1 cellular context compared by ENCODE assay signal in genomic region chr12:65566776-65567175, GRCh38.
TF ChIP-seq lines count a peak whose summit lies in the region.

No MANE protein-coding gene starts in this region.

TF ChIP-seq in SK-N-SH, 30 proteins besides CTCF, POLR2A, EP300 and RAD21 (continued from another document):
- TF ChIP-seq ZBTB33 (IDR thresholded peaks at IDR 0.05; ENCODE audit: borderline replicate concordance, low read depth) (no peak), GATA2 (CRISPR knock-in tag; IDR thresholded peaks at IDR 0.05) (no peak), YY1 (IDR thresholded peaks at IDR 0.05; ENCODE audit: low read depth) (no peak), NRF1 (IDR thresholded peaks at IDR 0.05; ENCODE audit: low read depth, low read length) (no peak), FOXJ3 (CRISPR knock-in tag; IDR thresholded peaks at IDR 0.05) (no peak), NFIC (IDR thresholded peaks at IDR 0.05; ENCODE audit: borderline replicate concordance) (no peak), EZH2phosphoT487 (IDR thresholded peaks at IDR 0.05; ENCODE audit: borderline replicate concordance, low read depth) (no peak), REST (IDR thresholded peaks at IDR 0.05; ENCODE audit: low read depth, low read length) (no peak), RXRA (IDR thresholded peaks at IDR 0.05; ENCODE audit: borderline replicate concordance, low read depth) (no peak; the same call in 1 of the 2 replicates), JUND (IDR thresholded peaks at IDR 0.05) (peak; percentile 34; the same call in 1 of the 2 replicates), RCOR1 (IDR thresholded peaks at IDR 0.05; ENCODE audit: low read length) (no peak), FOSL2 (IDR thresholded peaks at IDR 0.05; ENCODE audit: borderline replicate concordance, low read depth) (no peak), TEAD4 (IDR thresholded peaks at IDR 0.05; ENCODE audit: borderline replicate concordance, insufficient read depth) (no peak), TCF12 (IDR thresholded peaks at IDR 0.05) (0 out of 2 replicates have a peak, but pooled peaks have one; percentile 20)
- TF ChIP-seq, protein P1, sequence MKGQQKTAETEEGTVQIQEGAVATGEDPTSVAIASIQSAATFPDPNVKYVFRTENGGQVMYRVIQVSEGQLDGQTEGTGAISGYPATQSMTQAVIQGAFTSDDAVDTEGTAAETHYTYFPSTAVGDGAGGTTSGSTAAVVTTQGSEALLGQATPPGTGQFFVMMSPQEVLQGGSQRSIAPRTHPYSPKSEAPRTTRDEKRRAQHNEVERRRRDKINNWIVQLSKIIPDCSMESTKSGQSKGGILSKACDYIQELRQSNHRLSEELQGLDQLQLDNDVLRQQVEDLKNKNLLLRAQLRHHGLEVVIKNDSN (IDR thresholded peaks at IDR 0.05; ENCODE audit: borderline replicate concordance, low read depth) = no peak
- TF ChIP-seq, protein P2, sequence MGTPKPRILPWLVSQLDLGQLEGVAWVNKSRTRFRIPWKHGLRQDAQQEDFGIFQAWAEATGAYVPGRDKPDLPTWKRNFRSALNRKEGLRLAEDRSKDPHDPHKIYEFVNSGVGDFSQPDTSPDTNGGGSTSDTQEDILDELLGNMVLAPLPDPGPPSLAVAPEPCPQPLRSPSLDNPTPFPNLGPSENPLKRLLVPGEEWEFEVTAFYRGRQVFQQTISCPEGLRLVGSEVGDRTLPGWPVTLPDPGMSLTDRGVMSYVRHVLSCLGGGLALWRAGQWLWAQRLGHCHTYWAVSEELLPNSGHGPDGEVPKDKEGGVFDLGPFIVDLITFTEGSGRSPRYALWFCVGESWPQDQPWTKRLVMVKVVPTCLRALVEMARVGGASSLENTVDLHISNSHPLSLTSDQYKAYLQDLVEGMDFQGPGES (IDR thresholded peaks at IDR 0.05; ENCODE audit: low read depth, low read length) = no peak
